ENCODE assay signal across 18 cellular contexts in the genomic region with DNA sequence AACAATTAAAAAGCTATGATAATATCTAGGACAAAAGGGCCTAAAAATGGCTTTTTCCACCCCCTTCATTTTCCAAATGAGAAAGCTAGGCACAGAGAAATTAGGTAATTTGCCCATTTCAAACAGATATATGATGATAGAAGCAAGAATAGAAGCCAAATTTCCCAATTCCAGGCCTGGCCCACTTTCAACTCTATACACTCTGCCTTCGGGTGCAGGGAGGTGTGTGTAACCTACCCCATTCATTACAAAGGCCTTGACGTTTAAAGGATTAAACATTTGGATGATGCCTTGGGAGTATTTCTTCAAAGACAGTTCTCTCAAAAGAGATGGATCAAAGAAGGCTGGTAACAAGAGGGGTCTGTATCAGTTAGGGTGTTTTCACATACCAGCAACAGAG.
"Had no signal": no experiment of that assay in that cellular context is flagged by ENCODE, and none has a peak within 500 bp of the region (broad histone marks: within the 10 kb centered on the region; RNA-seq: fewer than 3 reads in every experiment).

No MANE protein-coding gene starts in this region.

- ATAC-seq: activated CD8-positive, alpha-beta T cell treated with anti-CD3 and anti-CD28 coated beads for 36 hours; activated naive CD4-positive, alpha-beta T cell treated with anti-CD3 and anti-CD28 coated beads, Interleukin-2, amount 50 U/mL, for 72 hours; activated T-cell treated with anti-CD3 and anti-CD28 coated beads, Interleukin-2, amount 50 U/mL, for 4 hours had no signal

- H3K9me3 Mint-ChIP-seq: activated CD8-positive, alpha-beta T cell treated with anti-CD3 and anti-CD28 coated beads for 36 hours; activated naive CD4-positive, alpha-beta T cell treated with anti-CD3 and anti-CD28 coated beads, Interleukin-2, amount 50 U/mL, for 72 hours; activated T-cell treated with anti-CD3 and anti-CD28 coated beads, Interleukin-2, amount 50 U/mL, for 4 hours had no signal

- H3K27ac ChIP-seq: colonic mucosa, esophagus muscularis mucosa, ovary, vagina had no signal

- H3K27ac Mint-ChIP-seq: activated CD8-positive, alpha-beta T cell treated with anti-CD3 and anti-CD28 coated beads for 36 hours; activated naive CD4-positive, alpha-beta T cell treated with anti-CD3 and anti-CD28 coated beads, Interleukin-2, amount 50 U/mL, for 72 hours had no signal

- H3K4me3 ChIP-seq: colonic mucosa, esophagus muscularis mucosa, ovary, skin epidermis, transverse colon, vagina had no signal

- H3K36me3 ChIP-seq: colonic mucosa, esophagus muscularis mucosa, ovary, transverse colon, vagina had no signal

- DNase-seq: activated CD4-positive, alpha-beta T cell treated with anti-CD3 and anti-CD28 coated beads for 4 hours; activated CD8-positive, alpha-beta T cell treated with anti-CD3 and anti-CD28 coated beads for 36 hours; activated effector memory CD4-positive, alpha-beta T cell treated with anti-CD3 and anti-CD28 coated beads, Interleukin-2, amount 50 U/mL, for 16 hours; activated T-cell treated with anti-CD3 and anti-CD28 coated beads, Interleukin-2, amount 50 U/mL, for 4 hours; colonic mucosa; glutamatergic neuron; kidney glomerular epithelial cell; mesendoderm; ovary; stimulated activated CD4-positive, alpha-beta T cell treated with anti-CD3 and anti-CD28 coated beads, Interleukin-4, amount 100 ng/mL, for 24 hours; stimulated activated naive CD4-positive, alpha-beta T cell treated with Interleukin-2 at 50 U/mL for 16 hours; T-helper 2 cell; transverse colon had no signal

- H3K4me3 Mint-ChIP-seq: activated CD8-positive, alpha-beta T cell treated with anti-CD3 and anti-CD28 coated beads for 36 hours; activated T-cell treated with anti-CD3 and anti-CD28 coated beads, Interleukin-2, amount 50 U/mL, for 4 hours; neural crest cell had no signal

- H3K27me3 ChIP-seq: colonic mucosa, esophagus muscularis mucosa, ovary, transverse colon, vagina had no signal

- H3K9me3 ChIP-seq: colonic mucosa, esophagus muscularis mucosa, ovary, transverse colon, vagina had no signal

- H3K36me3 Mint-ChIP-seq: activated naive CD4-positive, alpha-beta T cell treated with anti-CD3 and anti-CD28 coated beads, Interleukin-2, amount 50 U/mL, for 72 hours had no signal
